Comparison of ENCODE assay signal across 9 cellular contexts in genomic region chr17:82863941-82864720, GRCh38. TPM values are rescaled to one million over a fixed set of nuclear protein-coding genes. Genes with fewer than 3 reads are reported as not detected.
DNase-seq lines count a peak whose midpoint lies in the region; ATAC-seq and TF ChIP-seq lines count a peak whose summit lies in the region.
"Had no signal": no experiment of that assay in that cellular context is flagged by ENCODE, and none has a peak within 500 bp of the region (broad histone marks: within the 10 kb centered on the region; RNA-seq: fewer than 3 reads in every experiment).

No MANE protein-coding gene starts in this region.

- peaks cover 33% of the 10 kb centered on the region for H3K4me1 Mint-ChIP-seq in activated T-helper 17 cell treated with anti-CD3 and anti-CD28 coated beads, Interleukin-2, amount 50 U/mL, for 72 hours
- H3K4me1 Mint-ChIP-seq in glutamatergic neuron (ENCODE audit: low read depth, unreplicated experiment), result peaks cover 58% of the 10 kb centered on the region

- H3K27me3 ChIP-seq in A673 (replicated peaks; ENCODE audit: insufficient read depth, low read depth, low read length, poor library complexity) (no peaks in the 10 kb centered on the region), Panc1 (ENCODE audit: control insufficient read depth, insufficient read depth, low read length) (no peaks in the 10 kb centered on the region)

- H3K36me3 Mint-ChIP-seq in activated T-helper 17 cell treated with anti-CD3 and anti-CD28 coated beads, Interleukin-2, amount 50 U/mL, for 72 hours (ENCODE audit: low read depth), result peaks cover 13% of the 10 kb centered on the region
- no peaks in the 10 kb centered on the region for H3K36me3 Mint-ChIP-seq in glutamatergic neuron (ENCODE audit: unreplicated experiment)

- TF ChIP-seq CTCF in A673 (conservative IDR thresholded peaks at IDR 0.05; ENCODE audit: low read depth, low read length), result no peak
- TF ChIP-seq CTCF in Panc1 (IDR thresholded peaks at IDR 0.05), result no peak
- TF ChIP-seq CTCF in glutamatergic neuron (IDR thresholded peaks at IDR 0.05; ENCODE audit: partially characterized antibody, unreplicated experiment), result no peak

- POLR2A ChIA-PET in A673 (lab: Charles Lee; ENCODE audit: low non-redundant PET), result no interaction called here
- POLR2A ChIA-PET in Panc1 (lab: Charles Lee), result no interaction called here

- peak; percentile 69 for ATAC-seq in GM18909 (IDR thresholded peaks at IDR 0.05; ENCODE audit: poor library complexity, unreplicated experiment)
- ATAC-seq in HG03103 (IDR thresholded peaks at IDR 0.05; ENCODE audit: low read depth, unreplicated experiment), result peak; percentile 68
- ATAC-seq in Panc1, result peak; percentile 59
- peak; percentile 88 for ATAC-seq in activated T-helper 17 cell treated with anti-CD3 and anti-CD28 coated beads, Interleukin-2, amount 50 U/mL, for 72 hours (replicated peaks)

- H3K4me1 ChIP-seq in A673 (ENCODE audit: insufficient read depth, low read length, poor library complexity, severe bottlenecking), result peaks cover 36% of the 10 kb centered on the region
- H3K4me1 ChIP-seq in Panc1 (ENCODE audit: control insufficient read depth, insufficient read depth, low read length), result peaks cover 17% of the 10 kb centered on the region

- DNase-seq in A673 (ENCODE audit: low spot score) (peak; percentile 94), Panc1 (ENCODE audit: low read depth, low spot score) (no peak), glutamatergic neuron (no peak), midbrain (lab: John Stamatoyannopoulos, UW) (no peak)
- peak; percentile 65 to 75 for DNase-seq in stimulated activated CD4-positive, alpha-beta T cell treated with anti-CD3 and anti-CD28 coated beads, Interleukin-4, amount 100 ng/mL, for 48 hours (ENCODE audit: low read depth in 2 of 2)

- peak overlapping the region; percentile 89 for H3K27ac Mint-ChIP-seq in activated T-helper 17 cell treated with anti-CD3 and anti-CD28 coated beads, Interleukin-2, amount 50 U/mL, for 72 hours
- H3K27ac Mint-ChIP-seq in glutamatergic neuron (ENCODE audit: unreplicated experiment), result peak overlapping the region; percentile 94

- H3K9me3 ChIP-seq in A673 (ENCODE audit: low read depth, low read length, poor library complexity, severe bottlenecking), result no peaks in the 10 kb centered on the region
- no peaks in the 10 kb centered on the region for H3K9me3 ChIP-seq in Panc1 (ENCODE audit: control insufficient read depth, insufficient read depth, low read depth, low read length)

- CTCF ChIA-PET in A673 (lab: Charles Lee) (interaction anchor here (0.5 to 0.9 kb wide), 2 partner anchors 20 to 27 kb away, joined by 3 read pairs; no protein-coding TSS in a partner anchor), Panc1 (lab: Charles Lee) (no interaction called here)

- no peak overlapping the region for H3K4me3 ChIP-seq in A673 (ENCODE audit: low read depth, low read length, poor library complexity, severe bottlenecking)
- no peak overlapping the region for H3K4me3 ChIP-seq in Panc1 (ENCODE audit: low read depth in 2 of 2, low read length in 2 of 2)

- in situ Hi-C loops in Panc1 (cut with HindIII; ENCODE audit: low pct_unique_long_range_greater_than_20kb, low sequenced_read_pairs), result no loop called here

- H3K36me3 ChIP-seq in A673 (ENCODE audit: insufficient read depth, low read length, poor library complexity, severe bottlenecking) (no peaks in the 10 kb centered on the region), Panc1 (ENCODE audit: control insufficient read depth, insufficient read depth, low read length) (no peaks in the 10 kb centered on the region)

- intact Hi-C loops in A673 (cut with micrococcal nuclease; ENCODE audit: unreplicated experiment) (no loop called here), Panc1 (cut with micrococcal nuclease; ENCODE audit: unreplicated experiment) (no loop called here)

- H3K27me3 Mint-ChIP-seq in activated T-helper 17 cell treated with anti-CD3 and anti-CD28 coated beads, Interleukin-2, amount 50 U/mL, for 72 hours, result no peaks in the 10 kb centered on the region
- H3K27me3 Mint-ChIP-seq in glutamatergic neuron (ENCODE audit: unreplicated experiment), result peaks cover 15% of the 10 kb centered on the region

- no peaks in the 10 kb centered on the region for H3K9me3 Mint-ChIP-seq in activated T-helper 17 cell treated with anti-CD3 and anti-CD28 coated beads, Interleukin-2, amount 50 U/mL, for 72 hours
- H3K9me3 Mint-ChIP-seq in glutamatergic neuron (ENCODE audit: unreplicated experiment), result peaks cover 7% of the 10 kb centered on the region

- H3K4me3 Mint-ChIP-seq in activated T-helper 17 cell treated with anti-CD3 and anti-CD28 coated beads, Interleukin-2, amount 50 U/mL, for 72 hours, result peak overlapping the region; percentile 89
- H3K4me3 Mint-ChIP-seq in glutamatergic neuron (ENCODE audit: unreplicated experiment), result peak overlapping the region; percentile 71

- peak overlapping the region; percentile 65 for H3K27ac ChIP-seq in A673 (ENCODE audit: low read depth, low read length, poor library complexity, severe bottlenecking)
- H3K27ac ChIP-seq in Panc1 (ENCODE audit: low read length), result no peak overlapping the region

- BruUV-seq in A673 (replicated peaks; lab: Mats Ljungman, UMichigan) (no TSS peak), Panc1 (replicated peaks; lab: Mats Ljungman, UMichigan) (no TSS peak)

RNA-seq across cellular contexts. Expression of gene ZNF750, which starts 24.3 kb away (rescaled TPM):
- total RNA-seq in A673 (2021) (not detected in 2 replicates), Panc1 (2021; ENCODE audit: unreplicated experiment) (not detected), glutamatergic neuron (ENCODE audit: unreplicated experiment) (1.4 TPM)
- polyA plus RNA-seq in Panc1 (2012; ENCODE audit: insufficient read length), result not detected
- not detected for total RNA-seq in activated T-helper 17 cell treated with anti-CD3 and anti-CD28 coated beads, Interleukin-2, amount 50 U/mL, for 72 hours
- total RNA-seq: subcutaneous adipose tissue had no signal

Comparison
In these comparisons a context has a peak if more than half of its experiments do, and no peak if none do; other contexts are left out.
1. DNase-seq: peak in A673 (single experiment) and stimulated activated CD4-positive, alpha-beta T cell treated with anti-CD3 and anti-CD28 coated beads, Interleukin-4, amount 100 ng/mL, for 48 hours (2 of 2); none in Panc1 (single experiment), glutamatergic neuron (single experiment) and midbrain (single experiment).
2. Peak in every context shown above with its lines, with median percentiles within 50 percentile points of each other: ATAC-seq.